In the genomic region with DNA sequence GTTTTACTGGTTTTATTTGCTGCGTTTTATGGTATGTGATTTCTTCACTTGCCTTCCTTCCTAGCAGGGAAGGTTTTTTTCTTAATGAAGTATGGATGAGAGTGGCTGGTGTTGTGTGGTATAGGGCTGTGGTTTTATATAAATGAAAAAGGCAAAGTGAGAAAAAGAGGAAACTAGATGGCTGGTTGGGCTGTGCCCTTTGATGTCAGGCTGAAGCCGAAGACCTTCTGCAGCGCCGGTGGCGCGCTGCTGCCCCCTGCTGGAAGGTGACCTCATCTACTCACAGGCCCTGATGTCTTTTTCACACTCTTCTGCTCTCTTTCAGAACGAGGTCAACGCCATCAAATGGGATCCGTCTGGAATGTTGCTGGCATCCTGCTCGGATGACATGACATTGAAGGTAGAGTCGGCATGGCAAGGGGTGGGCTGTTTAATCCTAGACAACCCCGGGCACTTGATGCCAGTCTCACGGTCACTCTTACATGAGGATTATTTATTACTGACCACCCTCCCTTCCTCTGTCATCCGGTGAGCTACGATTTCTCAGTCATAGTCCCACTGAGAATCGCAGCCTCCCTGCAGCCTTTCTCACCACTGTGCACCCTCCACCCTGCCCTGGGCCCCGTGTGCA, we compare ENCODE assay signal across 1 cellular context.
TF ChIP-seq lines count a peak whose summit lies in the region.

No MANE protein-coding gene starts in this region.

TF ChIP-seq in GM12878, 131 proteins besides CTCF, POLR2A, EP300 and RAD21 (continued from another document):
- TF ChIP-seq, protein P1, sequence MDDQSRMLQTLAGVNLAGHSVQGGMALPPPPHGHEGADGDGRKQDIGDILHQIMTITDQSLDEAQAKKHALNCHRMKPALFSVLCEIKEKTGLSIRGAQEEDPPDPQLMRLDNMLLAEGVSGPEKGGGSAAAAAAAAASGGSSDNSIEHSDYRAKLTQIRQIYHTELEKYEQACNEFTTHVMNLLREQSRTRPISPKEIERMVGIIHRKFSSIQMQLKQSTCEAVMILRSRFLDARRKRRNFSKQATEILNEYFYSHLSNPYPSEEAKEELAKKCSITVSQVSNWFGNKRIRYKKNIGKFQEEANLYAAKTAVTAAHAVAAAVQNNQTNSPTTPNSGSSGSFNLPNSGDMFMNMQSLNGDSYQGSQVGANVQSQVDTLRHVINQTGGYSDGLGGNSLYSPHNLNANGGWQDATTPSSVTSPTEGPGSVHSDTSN (IDR thresholded peaks at IDR 0.05; ENCODE audit: insufficient replicate concordance, low read depth, low read length) = no peak
- TF ChIP-seq MEF2B (IDR thresholded peaks at IDR 0.05; ENCODE audit: partially characterized antibody, poor library complexity, severe bottlenecking) (no peak), SMC3 (IDR thresholded peaks at IDR 0.05; ENCODE audit: borderline replicate concordance, low read length) (peak; percentile 88), PAX5 (IDR thresholded peaks at IDR 0.05; ENCODE audit: borderline replicate concordance, low read depth, low read length) (no peak), SREBF1 (IDR thresholded peaks at IDR 0.05; ENCODE audit: low read length) (0 out of 2 replicates have a peak, but pooled peaks have one; percentile 24), ZNF274 (IDR thresholded peaks at IDR 0.05; ENCODE audit: insufficient read depth, insufficient read length) (no peak), YY1 (IDR thresholded peaks at IDR 0.05; ENCODE audit: low read depth, low read length) (peak; percentile 71; the same call in 1 of the 2 replicates), RFX5 (IDR thresholded peaks at IDR 0.05; ENCODE audit: low read depth, low read length) (no peak), MTA3 (IDR thresholded peaks at IDR 0.05; ENCODE audit: borderline replicate concordance, low read length) (no peak), IRF4 (IDR thresholded peaks at IDR 0.05; ENCODE audit: low read depth, low read length) (0 out of 2 replicates have a peak, but pooled peaks have one; percentile 52), BCL11A (IDR thresholded peaks at IDR 0.05; ENCODE audit: low read depth, low read length) (no peak), SREBF2 (IDR thresholded peaks at IDR 0.05; ENCODE audit: low read length) (no peak), CBX5 (IDR thresholded peaks at IDR 0.05; ENCODE audit: low read depth) (no peak), SUZ12 (IDR thresholded peaks at IDR 0.05; ENCODE audit: unreplicated experiment) (no peak), TARDBP (IDR thresholded peaks at IDR 0.05; ENCODE audit: borderline replicate concordance) (no peak), EZH2 (IDR thresholded peaks at IDR 0.05; ENCODE audit: borderline replicate concordance, control insufficient read depth, low read depth, low read length) (no peak), YBX1 (IDR thresholded peaks at IDR 0.05) (no peak), FOXK2 (IDR thresholded peaks at IDR 0.05) (no peak), SIX5 (IDR thresholded peaks at IDR 0.05; ENCODE audit: low read depth, low read length, severe bottlenecking) (no peak), ESRRA (IDR thresholded peaks at IDR 0.05; ENCODE audit: low read length) (0 out of 2 replicates have a peak, but pooled peaks have one; percentile 33), RAD51 (IDR thresholded peaks at IDR 0.05) (no peak), RB1 (IDR thresholded peaks at IDR 0.05; ENCODE audit: borderline replicate concordance) (no peak), EGR1 (IDR thresholded peaks at IDR 0.05; ENCODE audit: borderline replicate concordance in 1 of 2, low read depth in 2 of 2, low read length in 2 of 2) (no peak), NFYA (IDR thresholded peaks at IDR 0.05; ENCODE audit: borderline replicate concordance, low read depth, low read length) (no peak), ZSCAN29 (IDR thresholded peaks at IDR 0.05) (no peak), LARP7 (IDR thresholded peaks at IDR 0.05) (no peak), ZZZ3 (IDR thresholded peaks at IDR 0.05; ENCODE audit: control insufficient read depth, insufficient read length, low read depth) (no peak), WRNIP1 (IDR thresholded peaks at IDR 0.05; ENCODE audit: borderline replicate concordance, low read depth, low read length) (no peak), KAT2A (conservative IDR thresholded peaks at IDR 0.05; ENCODE audit: control insufficient read depth, low read depth, low read length) (no peak), CHD4 (IDR thresholded peaks at IDR 0.05) (no peak), BHLHE40 (IDR thresholded peaks at IDR 0.05; ENCODE audit: borderline replicate concordance in 1 of 2, low read depth in 2 of 2, low read length in 1 of 2) (0 out of 4 replicates have a peak, but pooled peaks of 1 of the 2 experiments have one; percentile 11), BRCA1 (IDR thresholded peaks at IDR 0.05; ENCODE audit: low read depth, low read length) (no peak)
- TF ChIP-seq, protein P2, sequence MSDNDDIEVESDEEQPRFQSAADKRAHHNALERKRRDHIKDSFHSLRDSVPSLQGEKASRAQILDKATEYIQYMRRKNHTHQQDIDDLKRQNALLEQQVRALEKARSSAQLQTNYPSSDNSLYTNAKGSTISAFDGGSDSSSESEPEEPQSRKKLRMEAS (IDR thresholded peaks at IDR 0.05; ENCODE audit: low read depth, low read length) = no peak
- TF ChIP-seq, protein P3, sequence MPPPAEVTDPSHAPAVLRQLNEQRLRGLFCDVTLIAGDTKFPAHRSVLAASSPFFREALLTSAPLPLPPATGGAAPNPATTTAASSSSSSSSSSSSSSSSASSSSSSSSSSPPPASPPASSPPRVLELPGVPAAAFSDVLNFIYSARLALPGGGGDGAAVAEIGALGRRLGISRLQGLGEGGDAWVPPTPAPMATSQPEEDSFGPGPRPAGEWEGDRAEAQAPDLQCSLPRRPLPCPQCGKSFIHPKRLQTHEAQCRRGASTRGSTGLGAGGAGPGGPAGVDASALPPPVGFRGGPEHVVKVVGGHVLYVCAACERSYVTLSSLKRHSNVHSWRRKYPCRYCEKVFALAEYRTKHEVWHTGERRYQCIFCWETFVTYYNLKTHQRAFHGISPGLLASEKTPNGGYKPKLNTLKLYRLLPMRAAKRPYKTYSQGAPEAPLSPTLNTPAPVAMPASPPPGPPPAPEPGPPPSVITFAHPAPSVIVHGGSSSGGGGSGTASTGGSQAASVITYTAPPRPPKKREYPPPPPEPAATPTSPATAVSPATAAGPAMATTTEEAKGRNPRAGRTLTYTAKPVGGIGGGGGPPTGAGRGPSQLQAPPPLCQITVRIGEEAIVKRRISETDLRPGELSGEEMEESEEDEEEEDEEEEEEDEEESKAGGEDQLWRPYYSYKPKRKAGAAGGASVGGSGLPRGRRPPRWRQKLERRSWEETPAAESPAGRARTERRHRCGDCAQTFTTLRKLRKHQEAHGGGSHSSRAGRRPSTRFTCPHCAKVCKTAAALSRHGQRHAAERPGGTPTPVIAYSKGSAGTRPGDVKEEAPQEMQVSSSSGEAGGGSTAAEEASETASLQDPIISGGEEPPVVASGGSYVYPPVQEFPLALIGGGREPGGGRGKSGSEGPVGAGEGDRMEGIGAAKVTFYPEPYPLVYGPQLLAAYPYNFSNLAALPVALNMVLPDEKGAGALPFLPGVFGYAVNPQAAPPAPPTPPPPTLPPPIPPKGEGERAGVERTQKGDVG (CRISPR knock-in tag; IDR thresholded peaks at IDR 0.05) = no peak
- TF ChIP-seq, protein P4, sequence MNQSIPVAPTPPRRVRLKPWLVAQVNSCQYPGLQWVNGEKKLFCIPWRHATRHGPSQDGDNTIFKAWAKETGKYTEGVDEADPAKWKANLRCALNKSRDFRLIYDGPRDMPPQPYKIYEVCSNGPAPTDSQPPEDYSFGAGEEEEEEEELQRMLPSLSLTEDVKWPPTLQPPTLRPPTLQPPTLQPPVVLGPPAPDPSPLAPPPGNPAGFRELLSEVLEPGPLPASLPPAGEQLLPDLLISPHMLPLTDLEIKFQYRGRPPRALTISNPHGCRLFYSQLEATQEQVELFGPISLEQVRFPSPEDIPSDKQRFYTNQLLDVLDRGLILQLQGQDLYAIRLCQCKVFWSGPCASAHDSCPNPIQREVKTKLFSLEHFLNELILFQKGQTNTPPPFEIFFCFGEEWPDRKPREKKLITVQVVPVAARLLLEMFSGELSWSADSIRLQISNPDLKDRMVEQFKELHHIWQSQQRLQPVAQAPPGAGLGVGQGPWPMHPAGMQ (IDR thresholded peaks at IDR 0.05; ENCODE audit: borderline replicate concordance) = no peak
- TF ChIP-seq, protein P5, sequence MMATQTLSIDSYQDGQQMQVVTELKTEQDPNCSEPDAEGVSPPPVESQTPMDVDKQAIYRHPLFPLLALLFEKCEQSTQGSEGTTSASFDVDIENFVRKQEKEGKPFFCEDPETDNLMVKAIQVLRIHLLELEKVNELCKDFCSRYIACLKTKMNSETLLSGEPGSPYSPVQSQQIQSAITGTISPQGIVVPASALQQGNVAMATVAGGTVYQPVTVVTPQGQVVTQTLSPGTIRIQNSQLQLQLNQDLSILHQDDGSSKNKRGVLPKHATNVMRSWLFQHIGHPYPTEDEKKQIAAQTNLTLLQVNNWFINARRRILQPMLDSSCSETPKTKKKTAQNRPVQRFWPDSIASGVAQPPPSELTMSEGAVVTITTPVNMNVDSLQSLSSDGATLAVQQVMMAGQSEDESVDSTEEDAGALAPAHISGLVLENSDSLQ (IDR thresholded peaks at IDR 0.05) = no peak
- TF ChIP-seq, protein P6, sequence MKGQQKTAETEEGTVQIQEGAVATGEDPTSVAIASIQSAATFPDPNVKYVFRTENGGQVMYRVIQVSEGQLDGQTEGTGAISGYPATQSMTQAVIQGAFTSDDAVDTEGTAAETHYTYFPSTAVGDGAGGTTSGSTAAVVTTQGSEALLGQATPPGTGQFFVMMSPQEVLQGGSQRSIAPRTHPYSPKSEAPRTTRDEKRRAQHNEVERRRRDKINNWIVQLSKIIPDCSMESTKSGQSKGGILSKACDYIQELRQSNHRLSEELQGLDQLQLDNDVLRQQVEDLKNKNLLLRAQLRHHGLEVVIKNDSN (IDR thresholded peaks at IDR 0.05; ENCODE audit: borderline replicate concordance, extremely low read length, insufficient read depth, low read depth, low read length) = no peak
- TF ChIP-seq, protein P7, sequence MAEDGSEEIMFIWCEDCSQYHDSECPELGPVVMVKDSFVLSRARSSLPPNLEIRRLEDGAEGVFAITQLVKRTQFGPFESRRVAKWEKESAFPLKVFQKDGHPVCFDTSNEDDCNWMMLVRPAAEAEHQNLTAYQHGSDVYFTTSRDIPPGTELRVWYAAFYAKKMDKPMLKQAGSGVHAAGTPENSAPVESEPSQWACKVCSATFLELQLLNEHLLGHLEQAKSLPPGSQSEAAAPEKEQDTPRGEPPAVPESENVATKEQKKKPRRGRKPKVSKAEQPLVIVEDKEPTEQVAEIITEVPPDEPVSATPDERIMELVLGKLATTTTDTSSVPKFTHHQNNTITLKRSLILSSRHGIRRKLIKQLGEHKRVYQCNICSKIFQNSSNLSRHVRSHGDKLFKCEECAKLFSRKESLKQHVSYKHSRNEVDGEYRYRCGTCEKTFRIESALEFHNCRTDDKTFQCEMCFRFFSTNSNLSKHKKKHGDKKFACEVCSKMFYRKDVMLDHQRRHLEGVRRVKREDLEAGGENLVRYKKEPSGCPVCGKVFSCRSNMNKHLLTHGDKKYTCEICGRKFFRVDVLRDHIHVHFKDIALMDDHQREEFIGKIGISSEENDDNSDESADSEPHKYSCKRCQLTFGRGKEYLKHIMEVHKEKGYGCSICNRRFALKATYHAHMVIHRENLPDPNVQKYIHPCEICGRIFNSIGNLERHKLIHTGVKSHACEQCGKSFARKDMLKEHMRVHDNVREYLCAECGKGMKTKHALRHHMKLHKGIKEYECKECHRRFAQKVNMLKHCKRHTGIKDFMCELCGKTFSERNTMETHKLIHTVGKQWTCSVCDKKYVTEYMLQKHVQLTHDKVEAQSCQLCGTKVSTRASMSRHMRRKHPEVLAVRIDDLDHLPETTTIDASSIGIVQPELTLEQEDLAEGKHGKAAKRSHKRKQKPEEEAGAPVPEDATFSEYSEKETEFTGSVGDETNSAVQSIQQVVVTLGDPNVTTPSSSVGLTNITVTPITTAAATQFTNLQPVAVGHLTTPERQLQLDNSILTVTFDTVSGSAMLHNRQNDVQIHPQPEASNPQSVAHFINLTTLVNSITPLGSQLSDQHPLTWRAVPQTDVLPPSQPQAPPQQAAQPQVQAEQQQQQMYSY (CRISPR knock-in tag; IDR thresholded peaks at IDR 0.05) = no peak
